Comparison of ENCODE assay signal across 22 cellular contexts in genomic region chr18:51330148-51330547, GRCh38.
DNase-seq lines count a peak whose midpoint lies in the region; ATAC-seq and TF ChIP-seq lines count a peak whose summit lies in the region.
"Had no signal": no experiment of that assay in that cellular context is flagged by ENCODE, and none has a peak within 500 bp of the region (broad histone marks: within the 10 kb centered on the region; RNA-seq: fewer than 3 reads in every experiment).

No MANE protein-coding gene starts in this region.

- no peak overlapping the region for H3K23ac ChIP-seq in mesenchymal stem cell (ENCODE audit: low read length in 2 of 2)

- H4K8ac ChIP-seq in mesenchymal stem cell (ENCODE audit: low read length), result no peak overlapping the region

- H2BK15ac ChIP-seq in mesenchymal stem cell (ENCODE audit: low read depth, poor library complexity, severe bottlenecking), result no peak overlapping the region

- no peaks in the 10 kb centered on the region for H3K4me1 Mint-ChIP-seq in T-helper 2 cell treated with Interferon-gamma antibody and Interleukin-4, amounts not matched to agents 5 μg/mL and 100 μg/mL, for 36 hours (ENCODE audit: low read depth)
- H3K4me1 Mint-ChIP-seq: activated CD4-positive, alpha-beta T cell treated with anti-CD3 and anti-CD28 coated beads, Interleukin-2, amount 10 ng/mL, durations not matched to agents 24 days and 14 days; activated CD8-positive, alpha-beta memory T cell treated with anti-CD3 and anti-CD28 coated beads, Interleukin-2, amount 10 ng/mL, durations not matched to agents 7 days and 5 days; memory B cell; naive thymus-derived CD4-positive, alpha-beta T cell had no signal

- no peak overlapping the region for H3K4ac ChIP-seq in mesenchymal stem cell (ENCODE audit: low read depth in 1 of 2, low read length in 2 of 2)

- H3K27me3 ChIP-seq in mesenchymal stem cell (ENCODE audit: control insufficient read depth in 1 of 2, insufficient read depth in 1 of 2, low read length in 2 of 2), result no peaks in the 10 kb centered on the region
- H3K27me3 ChIP-seq in tibial nerve, result no peaks in the 10 kb centered on the region
- H3K27me3 ChIP-seq: upper lobe of left lung had no signal

- H3K4me1 ChIP-seq in mesenchymal stem cell (ENCODE audit: control insufficient read depth, insufficient read depth, low read depth, low read length), result no peaks in the 10 kb centered on the region
- no peaks in the 10 kb centered on the region for H3K4me1 ChIP-seq in tibial nerve
- H3K4me1 ChIP-seq: upper lobe of left lung had no signal

- H3K4me2 ChIP-seq in mesenchymal stem cell (ENCODE audit: low read length, poor library complexity, severe bottlenecking), result no peak overlapping the region

- DNase-seq in Caki2 (ENCODE audit: low read depth) (peak; percentile 1), NCI-H69 (lab: John Stamatoyannopoulos, UW) (peak; percentile 52), astrocyte of the spinal cord (ENCODE audit: low read depth, low spot score) (peak; percentile 29), mesenchymal stem cell (no peak), tibial nerve (ENCODE audit: low spot score in 2 of 2) (no peak), pons (ENCODE audit: low spot score) (no peak)
- DNase-seq in T-helper 2 cell treated with Interferon-gamma antibody and Interleukin-4, amounts not matched to agents 5 μg/mL and 100 μg/mL, for 36 hours (ENCODE audit: low spot score), result no peak
- DNase-seq: activated CD4-positive, alpha-beta T cell treated with anti-CD3 and anti-CD28 coated beads, Interleukin-2, amount 10 ng/mL, durations not matched to agents 24 days and 14 days; activated CD8-positive, alpha-beta memory T cell treated with anti-CD3 and anti-CD28 coated beads, Interleukin-2, amount 10 ng/mL, durations not matched to agents 7 days and 5 days; aorta; effector memory CD8-positive, alpha-beta T cell; EL; naive thymus-derived CD4-positive, alpha-beta T cell; NCI-H510A; right cardiac atrium; SHP77; T-helper 1 cell; upper lobe of left lung had no signal

- no peak overlapping the region for H2BK5ac ChIP-seq in mesenchymal stem cell (ENCODE audit: low read depth, low read length, poor library complexity, severe bottlenecking)

- H3K18ac ChIP-seq in mesenchymal stem cell (ENCODE audit: low read depth in 1 of 2, low read length in 2 of 2), result no peak overlapping the region

- no peaks in the 10 kb centered on the region for H3K36me3 Mint-ChIP-seq in T-helper 2 cell treated with Interferon-gamma antibody and Interleukin-4, amounts not matched to agents 5 μg/mL and 100 μg/mL, for 36 hours (ENCODE audit: low read depth)
- H3K36me3 Mint-ChIP-seq: activated CD8-positive, alpha-beta memory T cell treated with anti-CD3 and anti-CD28 coated beads, Interleukin-2, amount 10 ng/mL, durations not matched to agents 7 days and 5 days; activated naive CD4-positive, alpha-beta T cell treated with anti-CD3 and anti-CD28 coated beads, Interleukin-2, amount 50 U/mL, for 72 hours; memory B cell; naive thymus-derived CD4-positive, alpha-beta T cell had no signal

- no peak overlapping the region for H3K14ac ChIP-seq in mesenchymal stem cell (ENCODE audit: low read length in 2 of 2)

- TF ChIP-seq CTCF in astrocyte of the spinal cord (IDR thresholded peaks at IDR 0.05; ENCODE audit: low read depth, low read length), result no peak
- no peak for TF ChIP-seq CTCF in tibial nerve (IDR thresholded peaks at IDR 0.05)

- H3K27ac ChIP-seq in mesenchymal stem cell (ENCODE audit: low read length, poor library complexity, severe bottlenecking), result no peak overlapping the region
- no peak overlapping the region for H3K27ac ChIP-seq in tibial nerve
- H3K27ac ChIP-seq: C4-2B, upper lobe of left lung had no signal

- H3K9me3 ChIP-seq in mesenchymal stem cell (ENCODE audit: control insufficient read depth, low read length), result no peaks in the 10 kb centered on the region
- no peaks in the 10 kb centered on the region for H3K9me3 ChIP-seq in tibial nerve
- H3K9me3 ChIP-seq: upper lobe of left lung had no signal

- no peak overlapping the region for H3K4me3 ChIP-seq in astrocyte of the spinal cord (ENCODE audit: low read depth, low read length)
- H3K4me3 ChIP-seq in mesenchymal stem cell (ENCODE audit: insufficient read depth in 1 of 2, low read depth in 1 of 2, low read length in 2 of 2), result no peak overlapping the region
- no peak overlapping the region for H3K4me3 ChIP-seq in tibial nerve
- H3K4me3 ChIP-seq: upper lobe of left lung had no signal

- no peaks in the 10 kb centered on the region for H3K9me3 Mint-ChIP-seq in T-helper 2 cell treated with Interferon-gamma antibody and Interleukin-4, amounts not matched to agents 5 μg/mL and 100 μg/mL, for 36 hours
- H3K9me3 Mint-ChIP-seq: activated CD4-positive, alpha-beta T cell treated with anti-CD3 and anti-CD28 coated beads, Interleukin-2, amount 10 ng/mL, durations not matched to agents 24 days and 14 days; activated naive CD4-positive, alpha-beta T cell treated with anti-CD3 and anti-CD28 coated beads, Interleukin-2, amount 50 U/mL, for 72 hours; effector memory CD8-positive, alpha-beta T cell; memory B cell; naive thymus-derived CD4-positive, alpha-beta T cell had no signal

- no peak overlapping the region for H2AFZ ChIP-seq in mesenchymal stem cell (ENCODE audit: low read depth, low read length)

- WGBS in mesenchymal stem cell, result no CpG with 5 or more reads among the region's 4 CpGs
- 31 to 37% methylated on average over 4 of the region's 4 CpGs for WGBS in tibial nerve, 2 donors

- H3K9ac ChIP-seq in mesenchymal stem cell (ENCODE audit: low read length), result no peak overlapping the region

- H2AK5ac ChIP-seq in mesenchymal stem cell (ENCODE audit: low read length, severe bottlenecking), result no peak overlapping the region

- H3K27ac Mint-ChIP-seq in T-helper 2 cell treated with Interferon-gamma antibody and Interleukin-4, amounts not matched to agents 5 μg/mL and 100 μg/mL, for 36 hours, result no peak overlapping the region
- H3K27ac Mint-ChIP-seq: activated CD4-positive, alpha-beta T cell treated with anti-CD3 and anti-CD28 coated beads, Interleukin-2, amount 10 ng/mL, durations not matched to agents 24 days and 14 days; activated CD8-positive, alpha-beta memory T cell treated with anti-CD3 and anti-CD28 coated beads, Interleukin-2, amount 10 ng/mL, durations not matched to agents 7 days and 5 days; activated naive CD4-positive, alpha-beta T cell treated with anti-CD3 and anti-CD28 coated beads, Interleukin-2, amount 50 U/mL, for 72 hours; effector memory CD8-positive, alpha-beta T cell; memory B cell; naive thymus-derived CD4-positive, alpha-beta T cell had no signal

- H2BK12ac ChIP-seq in mesenchymal stem cell (ENCODE audit: low read length in 2 of 2), result no peak overlapping the region

- no peaks in the 10 kb centered on the region for H3K79me1 ChIP-seq in mesenchymal stem cell (replicated peaks; ENCODE audit: low read length, poor library complexity, severe bottlenecking)

- H3K4me3 Mint-ChIP-seq in T-helper 2 cell treated with Interferon-gamma antibody and Interleukin-4, amounts not matched to agents 5 μg/mL and 100 μg/mL, for 36 hours, result no peak overlapping the region
- H3K4me3 Mint-ChIP-seq: activated CD4-positive, alpha-beta T cell treated with anti-CD3 and anti-CD28 coated beads, Interleukin-2, amount 10 ng/mL, durations not matched to agents 24 days and 14 days; activated CD8-positive, alpha-beta memory T cell treated with anti-CD3 and anti-CD28 coated beads, Interleukin-2, amount 10 ng/mL, durations not matched to agents 7 days and 5 days; effector memory CD8-positive, alpha-beta T cell; memory B cell; naive thymus-derived CD4-positive, alpha-beta T cell had no signal

- in situ Hi-C loops in Caki2 (cut with HindIII; ENCODE audit: low pct_unique_long_range_greater_than_20kb, low sequenced_read_pairs), result no loop called here
- in situ Hi-C loops in astrocyte of the spinal cord (cut with HindIII; ENCODE audit: low sequenced_read_pairs), result no loop called here

- H3K27me3 Mint-ChIP-seq in T-helper 2 cell treated with Interferon-gamma antibody and Interleukin-4, amounts not matched to agents 5 μg/mL and 100 μg/mL, for 36 hours (ENCODE audit: low read depth), result no peaks in the 10 kb centered on the region
- H3K27me3 Mint-ChIP-seq: memory B cell had no signal

- TF ChIP-seq EP300 in tibial nerve (IDR thresholded peaks at IDR 0.05), result no peak

- H3K36me3 ChIP-seq in mesenchymal stem cell (ENCODE audit: control insufficient read depth in 1 of 2, insufficient read depth in 2 of 2, low read depth in 1 of 2, low read length in 2 of 2) (no peaks in the 10 kb centered on the region), tibial nerve (no peaks in the 10 kb centered on the region)
- H3K36me3 ChIP-seq: upper lobe of left lung had no signal

- no peak overlapping the region for H4K91ac ChIP-seq in mesenchymal stem cell (ENCODE audit: low read length)

- no peak for ATAC-seq in esophagus mucosa
- ATAC-seq: activated CD8-positive, alpha-beta memory T cell treated with anti-CD3 and anti-CD28 coated beads, Interleukin-2, amount 10 ng/mL, durations not matched to agents 7 days and 5 days; activated naive CD4-positive, alpha-beta T cell treated with anti-CD3 and anti-CD28 coated beads, Interleukin-2, amount 50 U/mL, for 72 hours; effector memory CD8-positive, alpha-beta T cell; naive thymus-derived CD4-positive, alpha-beta T cell; right cardiac atrium had no signal

- no peak for TF ChIP-seq POLR2A in tibial nerve (IDR thresholded peaks at IDR 0.05)

- H2BK120ac ChIP-seq in mesenchymal stem cell (ENCODE audit: low read depth, low read length), result peak overlapping the region; percentile 13

Comparison
In these comparisons a context has a peak if more than half of its experiments do, and no peak if none do; other contexts are left out.
1. DNase-seq: peak in Caki2 (single experiment), NCI-H69 (single experiment) and astrocyte of the spinal cord (single experiment); none in mesenchymal stem cell (single experiment), tibial nerve (0 of 2), pons (single experiment) and T-helper 2 cell treated with Interferon-gamma antibody and Interleukin-4, amounts not matched to agents 5 μg/mL and 100 μg/mL, for 36 hours (single experiment).